Comparison of ENCODE assay signal across 8 cellular contexts in the genomic region with DNA sequence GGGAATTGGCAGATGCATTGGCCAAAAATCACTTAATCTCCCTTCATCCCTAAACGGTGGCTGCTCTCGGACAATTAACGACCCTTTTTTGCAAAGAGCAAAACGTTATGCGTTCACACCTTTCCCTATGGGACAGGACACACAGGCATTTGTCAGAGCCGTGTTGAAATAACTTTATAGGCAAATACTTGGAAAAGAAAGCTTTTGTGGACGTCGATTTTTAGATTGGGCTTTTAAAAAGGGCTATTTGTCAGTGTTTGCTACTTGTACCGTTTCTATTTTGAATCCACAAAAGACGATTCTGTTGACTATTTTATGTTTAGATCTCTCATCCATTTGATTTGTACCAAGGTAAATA.
DNase-seq lines count a peak whose midpoint lies in the region; ATAC-seq and TF ChIP-seq lines count a peak whose summit lies in the region.

No MANE protein-coding gene starts in this region.

- whole genome bisulfite sequencing in esophagus muscularis mucosa = 16% methylated on average over 10 of the region's 10 CpGs

- no peak for TF ChIP-seq EP300 in esophagus muscularis mucosa (IDR thresholded peaks at IDR 0.05)

- H3K27me3 ChIP-seq in PC-3 (ENCODE audit: low read length) (no peaks in the 10 kb centered on the region), esophagus muscularis mucosa (no peaks in the 10 kb centered on the region)

- H3K4me3 ChIP-seq in PC-3 (ENCODE audit: low read length) (peak overlapping the region; percentile 73), esophagus muscularis mucosa (peak overlapping the region; percentile 53 to 63 (median 55)), retinal pigment epithelial cell (ENCODE audit: low read length) (peak overlapping the region; percentile 63)

- H3K4me1 ChIP-seq in PC-3 (ENCODE audit: insufficient read depth, low read length) (peaks cover 15% of the 10 kb centered on the region), esophagus muscularis mucosa (peaks cover 7 to 12% (median 11%) of the 10 kb centered on the region in 4 donors)

- H3K36me3 ChIP-seq in PC-3 (ENCODE audit: low read depth, low read length) = no peaks in the 10 kb centered on the region
- H3K36me3 ChIP-seq in esophagus muscularis mucosa = no peaks in the 10 kb centered on the region

- TF ChIP-seq POLR2A in esophagus muscularis mucosa (IDR thresholded peaks at IDR 0.05; ENCODE audit: low read depth) = no peak

- no peaks in the 10 kb centered on the region for H3K9me2 ChIP-seq in PC-3 (replicated peaks; ENCODE audit: low read length)

- H3K27ac ChIP-seq in PC-3 (ENCODE audit: low read length) (no peak overlapping the region), esophagus muscularis mucosa (replicated peaks in 1 of 4) (no peak overlapping the region)

- BruUV-seq in PC-3 (replicated peaks; lab: Mats Ljungman, UMichigan) = no TSS peak

- peak overlapping the region; percentile 91 for H2AFZ ChIP-seq in PC-3 (ENCODE audit: low read length)

- H3K9me3 ChIP-seq in PC-3 (ENCODE audit: low read length) = no peaks in the 10 kb centered on the region
- H3K9me3 ChIP-seq in esophagus muscularis mucosa = no peaks in the 10 kb centered on the region

- DNase-seq in NCI-H2029 treated with DMSO at 0.1 percent for 48 hours (lab: John Stamatoyannopoulos, UW) (peak; percentile 14), NCI-H2029 (lab: John Stamatoyannopoulos, UW) (no peak), PC-3 (no peak), esophagus muscularis mucosa (ENCODE audit: extremely low spot score) (no peak), retinal pigment epithelial cell (ENCODE audit: low read depth) (no peak), LoVo (ENCODE audit: low spot score) (no peak)
- no peak for DNase-seq in stimulated activated CD4-positive, alpha-beta T cell treated with anti-CD3 and anti-CD28 coated beads, Interleukin-2, amount 100 ng/mL, for 48 hours

- peak; percentile 12 for ATAC-seq in PC-3
- no peak for ATAC-seq in HG03439 (IDR thresholded peaks at IDR 0.05; ENCODE audit: unreplicated experiment)

- CTCF ChIA-PET in PC-3 (lab: Charles Lee) = interaction anchor here (0.6 kb wide), 2 partner anchors 225 to 846 kb away, joined by 6 to 15 read pairs; no protein-coding TSS in a partner anchor

- no peaks in the 10 kb centered on the region for H3K79me2 ChIP-seq in PC-3 (ENCODE audit: low read length)

- H3K9ac ChIP-seq in PC-3 (ENCODE audit: low read length) = peak overlapping the region; percentile 14; the same call in 1 of the 2 replicates

- intact Hi-C loops in PC-3 (cut with micrococcal nuclease) = loop anchor here (1.0 to 10.0 kb wide), 7 partner anchors 41 to 951 kb away; a partner anchor contains a TSS
- intact Hi-C loops in esophagus muscularis mucosa (cut with DNase I) = loop anchor here (5.0 kb wide), 1 partner anchor 951 kb away; no protein-coding TSS in a partner anchor

- TF ChIP-seq CTCF in PC-3 (conservative IDR thresholded peaks at IDR 0.05; ENCODE audit: low read depth, low read length) (no peak), esophagus muscularis mucosa (IDR thresholded peaks at IDR 0.05) (no peak), retinal pigment epithelial cell (conservative IDR thresholded peaks at IDR 0.05; ENCODE audit: low read depth, low read length) (no peak)

- POLR2A ChIA-PET in PC-3 (lab: Charles Lee; ENCODE audit: unreplicated experiment) = interaction anchor here (0.6 kb wide), 1 partner anchor 13 kb away, joined by 3 read pairs; no protein-coding TSS in a partner anchor

- no peaks in the 10 kb centered on the region for H4K20me1 ChIP-seq in PC-3 (ENCODE audit: low read length)

- peak overlapping the region; percentile 89 for H3K4me2 ChIP-seq in PC-3 (ENCODE audit: low read length)

- no peaks in the 10 kb centered on the region for H3F3A ChIP-seq in PC-3 (ENCODE audit: low read length, unreplicated experiment)
